Comparison of ENCODE assay signal across 1 cellular context in genomic region chr1:91404151-91405012, GRCh38.
TF ChIP-seq lines count a peak whose summit lies in the region.

Gene HFM1, minus strand, starts transcription at chr1:91404837. Its CDS starts 3,755 bp downstream, at chr1:91401082.

TF ChIP-seq in K562, 482 proteins besides CTCF, POLR2A, EP300 and RAD21 (continued from another document):
- TF ChIP-seq SMARCE1 (IDR thresholded peaks at IDR 0.05) (peak; percentile 35), ETV1 (tag; conservative IDR thresholded peaks at IDR 0.05; ENCODE audit: low read depth) (peak; percentile 26; the same call in 1 of the 2 replicates), FOXM1 (IDR thresholded peaks at IDR 0.05; ENCODE audit: low read depth) (no peak), FOXM1 (CRISPR knock-in tag; IDR thresholded peaks at IDR 0.05; ENCODE audit: low read depth) (0 out of 2 replicates have a peak, but pooled peaks have one; percentile 39), PREB (CRISPR knock-in tag; IDR thresholded peaks at IDR 0.05) (0 out of 2 replicates have a peak, but pooled peaks have one; percentile 45), RCOR1 (IDR thresholded peaks at IDR 0.05; ENCODE audit: borderline replicate concordance in 1 of 2, low read depth in 2 of 2, low read length in 2 of 2) (peak in 1 of 2 experiments; percentile 42; a peak in 2 of 4 replicates), THAP12 (CRISPR knock-in tag; IDR thresholded peaks at IDR 0.05) (no peak), CBX2 (IDR thresholded peaks at IDR 0.05; ENCODE audit: insufficient read depth, low read length, poor library complexity, severe bottlenecking) (no peak), SOX6 (IDR thresholded peaks at IDR 0.05) (0 out of 2 replicates have a peak, but pooled peaks have one; percentile 19), ZNF592 (IDR thresholded peaks at IDR 0.05) (0 out of 2 replicates have a peak, but pooled peaks have one; percentile 30), ETS1 (conservative IDR thresholded peaks at IDR 0.05; ENCODE audit: control insufficient read depth, low read depth, low read length) (peak; percentile 81), ZNF121 (CRISPR knock-in tag; conservative IDR thresholded peaks at IDR 0.05) (no peak), MGA (IDR thresholded peaks at IDR 0.05) (0 out of 2 replicates have a peak, but pooled peaks have one; percentile 34), TAF9B (IDR thresholded peaks at IDR 0.05; ENCODE audit: partially characterized antibody) (no peak), IFI16 (CRISPR knock-in tag; IDR thresholded peaks at IDR 0.05) (no peak), ZFP36 (IDR thresholded peaks at IDR 0.05; ENCODE audit: low read depth, low read length, partially characterized antibody) (no peak), CTBP1 (IDR thresholded peaks at IDR 0.05; ENCODE audit: borderline replicate concordance) (peak; percentile 88; the same call in 1 of the 2 replicates)
TF ChIP-seq in K562: peak in this region for 126.
